Comparison of ENCODE assay signal across 18 cellular contexts in genomic region chr5:72478276-72478675, GRCh38. TPM values are rescaled to one million over a fixed set of nuclear protein-coding genes. Genes with fewer than 3 reads are reported as not detected.
DNase-seq lines count a peak whose midpoint lies in the region; ATAC-seq, FAIRE-seq and TF ChIP-seq lines count a peak whose summit lies in the region.
"Had no signal": no experiment of that assay in that cellular context is flagged by ENCODE, and none has a peak within 500 bp of the region (broad histone marks: within the 10 kb centered on the region; RNA-seq: fewer than 3 reads in every experiment).

No MANE protein-coding gene starts in this region.

- H3K4me1 Mint-ChIP-seq in brain = peaks cover 49% of the 10 kb centered on the region
- no peaks in the 10 kb centered on the region for H3K4me1 Mint-ChIP-seq in activated naive CD8-positive, alpha-beta T cell treated with anti-CD3 and anti-CD28 coated beads for 36 hours
- H3K4me1 Mint-ChIP-seq: CD4-positive, alpha-beta memory T cell had no signal

- H3K9ac ChIP-seq in PC-3 (ENCODE audit: low read length) (no peak overlapping the region), keratinocyte (ENCODE audit: control insufficient read depth, extremely low read depth, insufficient read depth, low read length) (no peak overlapping the region), subcutaneous abdominal adipose tissue (ENCODE audit: low read length in 5 of 5) (peak overlapping the region in 1 of 5 donors; percentile 15)

- peak; percentile 69 for FAIRE-seq in keratinocyte (lab: Jason Lieb, UNC)
- FAIRE-seq: HTR-8/SVneo had no signal

- no peak overlapping the region for H3K4me2 ChIP-seq in PC-3 (ENCODE audit: low read length)
- peak overlapping the region; percentile 2 for H3K4me2 ChIP-seq in keratinocyte (ENCODE audit: control insufficient read depth, extremely low read depth, insufficient read depth, low read depth, low read length)

- H3K36me3 Mint-ChIP-seq in brain = no peaks in the 10 kb centered on the region
- no peaks in the 10 kb centered on the region for H3K36me3 Mint-ChIP-seq in activated naive CD8-positive, alpha-beta T cell treated with anti-CD3 and anti-CD28 coated beads for 36 hours
- H3K36me3 Mint-ChIP-seq: CD4-positive, alpha-beta memory T cell had no signal

- H3K79me2 ChIP-seq in PC-3 (ENCODE audit: low read length) (no peaks in the 10 kb centered on the region), keratinocyte (ENCODE audit: control insufficient read depth, insufficient read depth, low read length) (no peaks in the 10 kb centered on the region)

- H3K27me3 Mint-ChIP-seq in brain = no peaks in the 10 kb centered on the region
- peaks cover 17% of the 10 kb centered on the region for H3K27me3 Mint-ChIP-seq in activated naive CD8-positive, alpha-beta T cell treated with anti-CD3 and anti-CD28 coated beads for 36 hours

- H3K36me3 ChIP-seq in PC-3 (ENCODE audit: low read depth, low read length) (no peaks in the 10 kb centered on the region), keratinocyte (ENCODE audit: control insufficient read depth in 2 of 2, extremely low read depth in 1 of 2, insufficient read depth in 2 of 2, low read length in 2 of 2) (no peaks in the 10 kb centered on the region), subcutaneous abdominal adipose tissue (ENCODE audit: control insufficient read depth in 5 of 5, insufficient read depth in 5 of 5, low read length in 5 of 5) (peaks cover 0 to 6% (median 0%) of the 10 kb centered on the region in 5 donors)
- H3K36me3 ChIP-seq: BE2C had no signal

- H2AFZ ChIP-seq in PC-3 (ENCODE audit: low read length) = no peak overlapping the region
- H2AFZ ChIP-seq in keratinocyte (ENCODE audit: control insufficient read depth, low read length) = no peak overlapping the region

- H3K9me3 ChIP-seq in PC-3 (ENCODE audit: low read length) (no peaks in the 10 kb centered on the region), keratinocyte (ENCODE audit: control insufficient read depth, low read depth, low read length) (no peaks in the 10 kb centered on the region), subcutaneous abdominal adipose tissue (ENCODE audit: control insufficient read depth in 5 of 5, low read length in 5 of 5) (no peaks in the 10 kb centered on the region)
- H3K9me3 ChIP-seq: BE2C had no signal

- no peaks in the 10 kb centered on the region for H3K27me3 ChIP-seq in PC-3 (ENCODE audit: low read length)
- no peaks in the 10 kb centered on the region for H3K27me3 ChIP-seq in keratinocyte (ENCODE audit: control insufficient read depth, extremely low read depth, insufficient read depth, low read length)
- H3K27me3 ChIP-seq in subcutaneous abdominal adipose tissue (ENCODE audit: control insufficient read depth in 5 of 5, insufficient read depth in 4 of 5, low read length in 5 of 5) = no peaks in the 10 kb centered on the region

- no peak overlapping the region for H3K4me3 ChIP-seq in PC-3 (ENCODE audit: low read length)
- no peak overlapping the region for H3K4me3 ChIP-seq in keratinocyte (ENCODE audit: control insufficient read depth in 2 of 3, extremely low read depth in 1 of 3, insufficient read depth in 2 of 3, low read depth in 1 of 3, low read length in 3 of 3)
- no peak overlapping the region for H3K4me3 ChIP-seq in subcutaneous abdominal adipose tissue (ENCODE audit: low read depth in 1 of 5, low read length in 5 of 5)
- H3K4me3 ChIP-seq: SK-N-MC had no signal

- H3K4me3 Mint-ChIP-seq in brain = peak overlapping the region in 1 of 5 experiments; percentile 36
- H3K4me3 Mint-ChIP-seq in activated naive CD8-positive, alpha-beta T cell treated with anti-CD3 and anti-CD28 coated beads for 36 hours = no peak overlapping the region
- H3K4me3 Mint-ChIP-seq: CD4-positive, alpha-beta memory T cell; IgD-negative memory B cell had no signal

- no TSS peak for BruUV-seq in PC-3 (replicated peaks; lab: Mats Ljungman, UMichigan)

- dilution Hi-C loops in keratinocyte (cut with MboI; ENCODE audit: extremely low pct_ligation_motif_present, low sequenced_read_pairs) = no loop called here

- H3K4me1 ChIP-seq in PC-3 (ENCODE audit: insufficient read depth, low read length) = peaks cover 12% of the 10 kb centered on the region; the same call in 1 of the 2 replicates
- peaks cover 13% of the 10 kb centered on the region for H3K4me1 ChIP-seq in keratinocyte (ENCODE audit: control insufficient read depth, extremely low read depth, insufficient read depth, low read length)
- H3K4me1 ChIP-seq in subcutaneous abdominal adipose tissue (ENCODE audit: control insufficient read depth in 5 of 5, insufficient read depth in 5 of 5, low read length in 5 of 5) = peaks cover 0 to 19% (median 17%) of the 10 kb centered on the region in 5 donors
- H3K4me1 ChIP-seq: BE2C had no signal

- TF ChIP-seq CTCF in PC-3 (conservative IDR thresholded peaks at IDR 0.05; ENCODE audit: low read depth, low read length) (no peak), brain (conservative IDR thresholded peaks at IDR 0.05) (no peak), keratinocyte (optimal IDR thresholded peaks at IDR 0.05 in 1 of 3, IDR thresholded peaks at IDR 0.05 in 1 of 3, conservative IDR thresholded peaks at IDR 0.05 in 1 of 3; ENCODE audit: extremely low read depth in 1 of 3, insufficient read depth in 2 of 3, low read length in 3 of 3) (no peak)

- peak overlapping the region in 4 of 5 experiments; percentile 30 to 98 (median 72) for H3K27ac Mint-ChIP-seq in brain
- no peak overlapping the region for H3K27ac Mint-ChIP-seq in activated naive CD8-positive, alpha-beta T cell treated with anti-CD3 and anti-CD28 coated beads for 36 hours
- H3K27ac Mint-ChIP-seq: CD4-positive, alpha-beta memory T cell; IgD-negative memory B cell had no signal

- DNase-seq in PC-3 = peak; percentile 38
- no peak for DNase-seq in keratinocyte (ENCODE audit: low read depth, low spot score)
- no peak for DNase-seq in SHP77 (lab: John Stamatoyannopoulos, UW)
- DNase-seq in activated naive CD8-positive, alpha-beta T cell treated with anti-CD3 and anti-CD28 coated beads for 36 hours = no peak
- DNase-seq in T1000 (lab: John Stamatoyannopoulos, UW) = no peak
- DNase-seq: BE2C; CD4-positive, alpha-beta memory T cell; HCEC 1CT; Kasumi-1; NCI-H1417 treated with DMSO at 0.1 percent for 48 hours; NCI-H1930; NCI-H2171; NCI-H446 treated with DMSO at 0.1 percent for 48 hours had no signal

- POLR2A ChIA-PET in PC-3 (lab: Charles Lee; ENCODE audit: unreplicated experiment) = no interaction called here

- no peaks in the 10 kb centered on the region for H3K9me1 ChIP-seq in keratinocyte (ENCODE audit: control insufficient read depth, extremely low read depth, insufficient read depth, low read length)

- H3K9me2 ChIP-seq in PC-3 (replicated peaks; ENCODE audit: low read length) = no peaks in the 10 kb centered on the region

- peaks cover 0 to 6% (median 0%) of the 10 kb centered on the region in 5 experiments for H3K9me3 Mint-ChIP-seq in brain
- H3K9me3 Mint-ChIP-seq in activated naive CD8-positive, alpha-beta T cell treated with anti-CD3 and anti-CD28 coated beads for 36 hours = no peaks in the 10 kb centered on the region
- H3K9me3 Mint-ChIP-seq: CD4-positive, alpha-beta memory T cell had no signal

- CTCF ChIA-PET in PC-3 (lab: Charles Lee) = no interaction called here

- ATAC-seq in PC-3 = no peak; the same call in 1 of the 2 replicates

- no peaks in the 10 kb centered on the region for H3F3A ChIP-seq in PC-3 (ENCODE audit: low read length, unreplicated experiment)

- H4K20me1 ChIP-seq in PC-3 (ENCODE audit: low read length) (no peaks in the 10 kb centered on the region), keratinocyte (ENCODE audit: control insufficient read depth, extremely low read depth, insufficient read depth, low read length) (no peaks in the 10 kb centered on the region)

- intact Hi-C loops in PC-3 (cut with micrococcal nuclease) = no loop called here

- H3K27ac ChIP-seq in PC-3 (ENCODE audit: low read length) = no peak overlapping the region
- H3K27ac ChIP-seq in keratinocyte (ENCODE audit: control insufficient read depth, insufficient read depth, low read length) = no peak overlapping the region
- H3K27ac ChIP-seq in subcutaneous abdominal adipose tissue (ENCODE audit: low read depth, low read length) = peak overlapping the region; percentile 80
- H3K27ac ChIP-seq: SK-N-MC had no signal

RNA-seq across cellular contexts. Expression of gene ZNF366, which starts 28.9 kb away (rescaled TPM):
- not detected in 2 replicates for total RNA-seq in PC-3 (2014; rRNA removed)
- 1.6 TPM for polyA plus RNA-seq in brain (ENCODE audit: insufficient read depth, low read depth, low replicate concordance)
- not detected in 3 replicates for polyA plus RNA-seq in keratinocyte
- not detected for polyA plus RNA-seq in keratinocyte (2011; ENCODE audit: low read depth)
- not detected in 2 replicates for polyA plus RNA-seq in keratinocyte (2011; cell fraction: cytosol; rRNA removed)
- polyA plus RNA-seq in keratinocyte (2011; cell fraction: nucleus; rRNA removed) = not detected in 2 replicates
- not detected in 2 replicates for polyA plus RNA-seq in keratinocyte (2012; ENCODE audit: low replicate concordance)
- not detected in 3 replicates for polyA minus RNA-seq in keratinocyte
- not detected for polyA minus RNA-seq in keratinocyte (2011; cell fraction: cytosol; rRNA and poly(A)+ RNA removed)
- not detected in 2 replicates for polyA minus RNA-seq in keratinocyte (2011; cell fraction: nucleus; rRNA and poly(A)+ RNA removed)
- total RNA-seq in activated naive CD8-positive, alpha-beta T cell treated with anti-CD3 and anti-CD28 coated beads for 36 hours = not detected
- polyA plus RNA-seq: CD4-positive, alpha-beta memory T cell; IgD-negative memory B cell had no signal
